Comparison of ENCODE assay signal across 20 cellular contexts in genomic region chr4:1539132-1539755, GRCh38.
"Had no signal": no experiment of that assay in that cellular context is flagged by ENCODE, and none has a peak within 500 bp of the region (broad histone marks: within the 10 kb centered on the region; RNA-seq: fewer than 3 reads in every experiment).

No MANE protein-coding gene starts in this region.

- H3K4me3 Mint-ChIP-seq: activated B cell treated with CpG ODN at 0.5 μM for 24 hours; activated CD4-positive, alpha-beta T cell treated with anti-CD3 and anti-CD28 coated beads for 36 hours; activated naive CD8-positive, alpha-beta T cell treated with anti-CD3 and anti-CD28 coated beads for 36 hours; activated T-cell treated with anti-CD3 and anti-CD28 coated beads, Interleukin-2, amount 50 U/mL, for 4 hours; T-helper 1 cell treated with Interleukin-12 subunit alpha and Interleukin-12 subunit beta and Interleukin-4 antibody, amounts not matched to agents 30 μg/mL and 1 μg/mL, for 36 hours had no signal

- H3K9me3 Mint-ChIP-seq: activated B cell treated with CpG ODN at 0.5 μM for 24 hours; activated naive CD8-positive, alpha-beta T cell treated with anti-CD3 and anti-CD28 coated beads for 36 hours; activated T-cell treated with anti-CD3 and anti-CD28 coated beads, Interleukin-2, amount 50 U/mL, for 4 hours; T-helper 1 cell treated with Interleukin-12 subunit alpha and Interleukin-12 subunit beta and Interleukin-4 antibody, amounts not matched to agents 30 μg/mL and 1 μg/mL, for 36 hours had no signal

- H3K36me3 ChIP-seq: breast epithelium, esophagus muscularis mucosa, upper lobe of left lung had no signal

- H3K27ac Mint-ChIP-seq: activated B cell treated with CpG ODN at 0.5 μM for 24 hours; activated CD4-positive, alpha-beta T cell treated with anti-CD3 and anti-CD28 coated beads for 36 hours; activated naive CD8-positive, alpha-beta T cell treated with anti-CD3 and anti-CD28 coated beads for 36 hours; T-helper 1 cell treated with Interleukin-12 subunit alpha and Interleukin-12 subunit beta and Interleukin-4 antibody, amounts not matched to agents 30 μg/mL and 1 μg/mL, for 36 hours had no signal

- ATAC-seq: activated CD4-positive, alpha-beta T cell treated with anti-CD3 and anti-CD28 coated beads for 36 hours; activated T-cell treated with anti-CD3 and anti-CD28 coated beads, Interleukin-2, amount 50 U/mL, for 4 hours; stimulated activated naive CD8-positive, alpha-beta T cell treated with anti-CD3 and anti-CD28 coated beads, Interleukin-15, Interleukin-2, amounts not matched to agents 100 U/mL and 50 U/mL, for 24 hours had no signal

- H3K27me3 Mint-ChIP-seq: activated B cell treated with CpG ODN at 0.5 μM for 24 hours; activated CD4-positive, alpha-beta T cell treated with anti-CD3 and anti-CD28 coated beads for 36 hours; activated naive CD8-positive, alpha-beta T cell treated with anti-CD3 and anti-CD28 coated beads for 36 hours had no signal

- DNase-seq: activated B cell treated with CpG ODN at 0.5 μM for 24 hours; activated CD4-positive, alpha-beta T cell treated with anti-CD3 and anti-CD28 coated beads for 36 hours; activated CD4-positive, alpha-beta T cell treated with anti-CD3 and anti-CD28 coated beads, Interleukin-2, amount 50 U/mL, for 4 hours; activated CD8-positive, alpha-beta memory T cell treated with anti-CD3 and anti-CD28 coated beads for 24 hours; activated CD8-positive, alpha-beta memory T cell treated with anti-CD3 and anti-CD28 coated beads, Interleukin-2, amount 50 U/mL, for 4 hours; activated naive CD4-positive, alpha-beta T cell treated with Interleukin-2 at 50 U/mL for 16 hours; activated naive CD8-positive, alpha-beta T cell treated with anti-CD3 and anti-CD28 coated beads for 36 hours; activated T-cell treated with anti-CD3 and anti-CD28 coated beads, Interleukin-2, amount 50 U/mL, for 4 hours; amniotic stem cell; hippocampal formation; stimulated activated CD4-positive, alpha-beta T cell treated with anti-CD3 and anti-CD28 coated beads, Interleukin-12 subunit alpha, Interleukin-12 subunit beta, amount 100 ng/mL, for 4 hours; stimulated activated CD4-positive, alpha-beta T cell treated with anti-CD3 and anti-CD28 coated beads, Interleukin-4, amount 100 ng/mL, for 4 hours; stimulated activated naive CD8-positive, alpha-beta T cell treated with anti-CD3 and anti-CD28 coated beads, Interleukin-15, Interleukin-2, amounts not matched to agents 100 U/mL and 50 U/mL, for 24 hours; T1000 had no signal

- H3K4me1 Mint-ChIP-seq: activated B cell treated with CpG ODN at 0.5 μM for 24 hours; activated CD4-positive, alpha-beta T cell treated with anti-CD3 and anti-CD28 coated beads for 36 hours had no signal

- H3K9me3 ChIP-seq: breast epithelium, esophagus muscularis mucosa, upper lobe of left lung had no signal

- H3K27me3 ChIP-seq: upper lobe of left lung had no signal

- H3K4me1 ChIP-seq: breast epithelium had no signal

- H3K4me3 ChIP-seq: breast epithelium, coronary artery, esophagus muscularis mucosa, lung, upper lobe of left lung had no signal

- H3K27ac ChIP-seq: breast epithelium, coronary artery, esophagus muscularis mucosa, upper lobe of left lung had no signal

- H3K36me3 Mint-ChIP-seq: activated naive CD8-positive, alpha-beta T cell treated with anti-CD3 and anti-CD28 coated beads for 36 hours had no signal
